Comparison of ENCODE assay signal across 8 cellular contexts in genomic region chr1:247078315-247079140, GRCh38. TPM values are rescaled to one million over a fixed set of nuclear protein-coding genes. Genes with fewer than 3 reads are reported as not detected.
A peak's percentile ranks its signal among the peaks of the same experiment; 100 is the strongest.
DNase-seq lines count a peak whose midpoint lies in the region; ATAC-seq and TF ChIP-seq lines count a peak whose summit lies in the region.

Gene ZNF670, minus strand, starts transcription at chr1:247078811. Its CDS starts 215 bp downstream, at chr1:247078596.

- H3K36me3 Mint-ChIP-seq in T-helper 1 cell treated with Interleukin-12 subunit alpha and Interleukin-12 subunit beta and Interleukin-4 antibody, amounts not matched to agents 30 μg/mL and 1 μg/mL, for 36 hours (ENCODE audit: low read depth): peaks cover 3% of the 10 kb centered on the region

- DNase-seq in NCI-H146 (lab: John Stamatoyannopoulos, UW) (peak; percentile 99), anterior cingulate cortex (lab: John Stamatoyannopoulos, UW) (peak; percentile 34 to 98 (median 90)), hepatic stellate cell (ENCODE audit: low spot score) (peak; percentile 96), renal cortical epithelial cell (ENCODE audit: low read depth) (peak; percentile 88), cortex of kidney (lab: John Stamatoyannopoulos, UW) (no peak)

- peaks cover 7% of the 10 kb centered on the region for H3K27me3 Mint-ChIP-seq in T-helper 1 cell treated with Interleukin-12 subunit alpha and Interleukin-12 subunit beta and Interleukin-4 antibody, amounts not matched to agents 30 μg/mL and 1 μg/mL, for 36 hours (ENCODE audit: low read depth)

- ATAC-seq in HG02870 (IDR thresholded peaks at IDR 0.05; ENCODE audit: unreplicated experiment): peak; percentile 99

- H3K9me3 Mint-ChIP-seq in T-helper 1 cell treated with Interleukin-12 subunit alpha and Interleukin-12 subunit beta and Interleukin-4 antibody, amounts not matched to agents 30 μg/mL and 1 μg/mL, for 36 hours: peaks cover 30% of the 10 kb centered on the region

- peaks cover 9% of the 10 kb centered on the region for H3K4me1 Mint-ChIP-seq in T-helper 1 cell treated with Interleukin-12 subunit alpha and Interleukin-12 subunit beta and Interleukin-4 antibody, amounts not matched to agents 30 μg/mL and 1 μg/mL, for 36 hours (ENCODE audit: low read depth)

- peak within 1 kb of the TSS; percentile 88 for H3K4me3 Mint-ChIP-seq in T-helper 1 cell treated with Interleukin-12 subunit alpha and Interleukin-12 subunit beta and Interleukin-4 antibody, amounts not matched to agents 30 μg/mL and 1 μg/mL, for 36 hours

- TF ChIP-seq POLR2A in GM15510 (IDR thresholded peaks at IDR 0.05; ENCODE audit: borderline replicate concordance, extremely low read depth, insufficient read length): peak; percentile 87

- peak within 1 kb of the TSS; percentile 65 for H3K27ac Mint-ChIP-seq in T-helper 1 cell treated with Interleukin-12 subunit alpha and Interleukin-12 subunit beta and Interleukin-4 antibody, amounts not matched to agents 30 μg/mL and 1 μg/mL, for 36 hours

RNA-seq across cellular contexts. Expression of gene ZNF670, which starts in this region (rescaled TPM):
- total RNA-seq in renal cortical epithelial cell: 5.8 and 8.3 TPM in 2 replicates
